In genomic region chr10:72364239-72364777, GRCh38 we compare ENCODE assay signal across 8 cellular contexts.
DNase-seq lines count a peak whose midpoint lies in the region; ATAC-seq lines count a peak whose summit lies in the region.

No MANE protein-coding gene starts in this region.

- ATAC-seq in GM18867 (IDR thresholded peaks at IDR 0.05; ENCODE audit: unreplicated experiment) = peak; percentile 86
- peak; percentile 90 for ATAC-seq in HG03342 (IDR thresholded peaks at IDR 0.05; ENCODE audit: unreplicated experiment)

- DNase-seq in AG08396 (ENCODE audit: low spot score) (peak; percentile 83), NCI-H446 treated with DMSO at 0.1 percent for 48 hours (lab: John Stamatoyannopoulos, UW) (peak; percentile 31), cerebellar cortex (ENCODE audit: low spot score) (peak; percentile 95), kidney tubule cell (ENCODE audit: low spot score) (peak; percentile 92)
- peak; percentile 75 for DNase-seq in activated CD4-positive, CD25-positive, alpha-beta regulatory T cell treated with anti-CD3 and anti-CD28 coated beads, Interleukin-2, amount 50 U/mL, for 16 hours (ENCODE audit: low read depth, low spot score)
- DNase-seq in stimulated activated CD4-positive, alpha-beta T cell treated with anti-CD3 and anti-CD28 coated beads, Interleukin-1b, Interleukin-23, amount 100 ng/mL, for 4 hours (ENCODE audit: low read depth in 2 of 2) = peak; percentile 66 to 80

Comparison
In these comparisons a context has a peak if more than half of its experiments do, and no peak if none do; other contexts are left out.
1. Peak in every context shown above with its lines: DNase-seq and ATAC-seq.
2. DNase-seq: peak in every context shown above with its lines; median percentile 95 in cerebellar cortex; 92 in kidney tubule cell; 83 in AG08396; 75 in activated CD4-positive, CD25-positive, alpha-beta regulatory T cell treated with anti-CD3 and anti-CD28 coated beads, Interleukin-2, amount 50 U/mL, for 16 hours; 73 in stimulated activated CD4-positive, alpha-beta T cell treated with anti-CD3 and anti-CD28 coated beads, Interleukin-1b, Interleukin-23, amount 100 ng/mL, for 4 hours; 31 in NCI-H446 treated with DMSO at 0.1 percent for 48 hours.